ENCODE assay signal across 22 cellular contexts in genomic region chr6:158416841-158417759, GRCh38.
DNase-seq lines count a peak whose midpoint lies in the region; ATAC-seq and TF ChIP-seq lines count a peak whose summit lies in the region.
"Had no signal": no experiment of that assay in that cellular context is flagged by ENCODE, and none has a peak within 500 bp of the region (broad histone marks: within the 10 kb centered on the region; RNA-seq: fewer than 3 reads in every experiment).

No MANE protein-coding gene starts in this region.

- peak overlapping the region; percentile 93 for H3K27ac ChIP-seq in PC-3 (ENCODE audit: low read length)
- H3K27ac ChIP-seq in mesodermal cell (ENCODE audit: low read depth, low read length, severe bottlenecking), result peak overlapping the region; percentile 49
- H3K27ac ChIP-seq: A549, heart left ventricle had no signal

- H3K27me3 ChIP-seq in BJ (ENCODE audit: control insufficient read depth, insufficient read depth, low read length) (no peaks in the 10 kb centered on the region), PC-3 (ENCODE audit: low read length) (no peaks in the 10 kb centered on the region)
- H3K27me3 ChIP-seq: heart left ventricle had no signal

- H3K4me1 Mint-ChIP-seq in chondrocyte (ENCODE audit: low read depth), result peaks cover 28% of the 10 kb centered on the region

- no peaks in the 10 kb centered on the region for H3K9me3 ChIP-seq in PC-3 (ENCODE audit: low read length)
- H3K9me3 ChIP-seq in mesodermal cell (ENCODE audit: control insufficient read depth, low read length), result no peaks in the 10 kb centered on the region
- H3K9me3 ChIP-seq: A549 had no signal

- H3K9me2 ChIP-seq in PC-3 (replicated peaks; ENCODE audit: low read length), result no peaks in the 10 kb centered on the region

- H3K36me3 Mint-ChIP-seq in chondrocyte (ENCODE audit: low read depth), result peaks cover 3% of the 10 kb centered on the region

- BruUV-seq in PC-3 (replicated peaks; lab: Mats Ljungman, UMichigan), result no TSS peak

- no peaks in the 10 kb centered on the region for H4K20me1 ChIP-seq in PC-3 (ENCODE audit: low read length)

- no peaks in the 10 kb centered on the region for H3K27me3 Mint-ChIP-seq in chondrocyte (ENCODE audit: low read depth)
- H3K27me3 Mint-ChIP-seq: CD4-positive, alpha-beta T cell had no signal

- H3K4me3 Mint-ChIP-seq in chondrocyte (ENCODE audit: unreplicated experiment), result no peak overlapping the region
- H3K4me3 Mint-ChIP-seq: CD4-positive, alpha-beta T cell; neural crest cell had no signal

- H3K27ac Mint-ChIP-seq in chondrocyte (ENCODE audit: unreplicated experiment), result peak overlapping the region; percentile 53
- H3K27ac Mint-ChIP-seq: CD4-positive, alpha-beta T cell had no signal

- DNase-seq in BJ (ENCODE audit: low read depth) (peak; percentile 19), PC-3 (no peak), chondrocyte (ENCODE audit: low spot score) (no peak), Right ventricle myocardium superior (no peak)
- DNase-seq: activated effector memory CD4-positive, alpha-beta T cell treated with Interleukin-2 at 50 U/mL for 16 hours; CD4-positive, alpha-beta T cell; DMS79 treated with DMSO at 0.1 percent for 48 hours; heart left ventricle; mesendoderm; NCI-H1930; NCI-H446 treated with DMSO at 0.1 percent for 48 hours; retina; SHP77; stimulated activated naive CD4-positive, alpha-beta T cell; T-helper 2 cell; trophoblast cell had no signal

- peaks cover 2% of the 10 kb centered on the region for H3K9me3 Mint-ChIP-seq in chondrocyte (ENCODE audit: low read depth)
- H3K9me3 Mint-ChIP-seq: CD4-positive, alpha-beta T cell had no signal

- POLR2A ChIA-PET in BJ (lab: Charles Lee) (interaction anchor here (0.7 kb wide), 1 partner anchor 40 kb away, joined by 20 read pairs; no protein-coding TSS in a partner anchor), PC-3 (lab: Charles Lee; ENCODE audit: unreplicated experiment) (interaction anchor here (0.6 kb wide), 2 partner anchors 44 to 76 kb away, joined by 3 to 10 read pairs; no protein-coding TSS in a partner anchor)

- intact Hi-C loops in PC-3 (cut with micrococcal nuclease), result loop anchor here (5.0 kb wide), 1 partner anchor 175 kb away; no protein-coding TSS in a partner anchor
- intact Hi-C loops in Right ventricle myocardium superior (cut with DNase I), result no loop called here

- ATAC-seq in PC-3, result peak; percentile 64
- no peak for ATAC-seq in HG03565 (IDR thresholded peaks at IDR 0.05; ENCODE audit: unreplicated experiment)
- ATAC-seq in HG03108 (IDR thresholded peaks at IDR 0.05; ENCODE audit: unreplicated experiment), result no peak
- no peak for ATAC-seq in GM18867 (IDR thresholded peaks at IDR 0.05; ENCODE audit: unreplicated experiment)
- ATAC-seq in Right ventricle myocardium superior (ENCODE audit: poor library complexity), result no peak
- ATAC-seq: A549, heart left ventricle had no signal

- 96 to 100% methylated on average over 2 to 4 of the region's 4 CpGs for WGBS in mesodermal cell (ENCODE audit: insufficient coverage in 2 of 2), 2 experiments

- CTCF ChIA-PET in BJ (lab: Yijun Ruan, JAX), result interaction anchor here (0.9 to 1.4 kb wide), 5 partner anchors 9 to 196 kb away, joined by 3 to 4 read pairs (median 3); no protein-coding TSS in a partner anchor
- CTCF ChIA-PET in PC-3 (lab: Charles Lee), result no interaction called here

- 0 out of 2 replicates have a peak, but pooled peaks cover 6% of the 10 kb centered on the region for H3K79me2 ChIP-seq in PC-3 (ENCODE audit: low read length)

- peak overlapping the region; percentile 56 for H3K9ac ChIP-seq in PC-3 (ENCODE audit: low read length)

- TF ChIP-seq CTCF in BJ (IDR thresholded peaks at IDR 0.05; ENCODE audit: insufficient read depth, low read depth, low read length) (no peak), PC-3 (conservative IDR thresholded peaks at IDR 0.05; ENCODE audit: low read depth, low read length) (no peak), chondrocyte (IDR thresholded peaks at IDR 0.05) (no peak)

- H3K4me3 ChIP-seq in BJ (ENCODE audit: low read depth, low read length) (no peak overlapping the region), PC-3 (ENCODE audit: low read length) (peak overlapping the region; percentile 40), mesodermal cell (ENCODE audit: extremely low read depth, insufficient read depth, low read length, poor library complexity, severe bottlenecking) (no peak overlapping the region)
- H3K4me3 ChIP-seq: A549, heart left ventricle had no signal

- H2AFZ ChIP-seq in PC-3 (ENCODE audit: low read length), result no peak overlapping the region

- no peaks in the 10 kb centered on the region; the same call in 1 of the 2 replicates for H3K36me3 ChIP-seq in BJ (ENCODE audit: control insufficient read depth, insufficient read depth, low read length)
- H3K36me3 ChIP-seq in PC-3 (ENCODE audit: low read depth, low read length), result peaks cover 6% of the 10 kb centered on the region; the same call in 1 of the 2 replicates
- peaks cover 33% of the 10 kb centered on the region for H3K36me3 ChIP-seq in mesodermal cell (ENCODE audit: control insufficient read depth, insufficient read depth, low read length)

- H3K4me1 ChIP-seq in PC-3 (ENCODE audit: insufficient read depth, low read length) (peaks cover 33% of the 10 kb centered on the region), mesodermal cell (ENCODE audit: control insufficient read depth, insufficient read depth, low read length, poor library complexity, severe bottlenecking) (peaks cover under 1% of the 10 kb centered on the region)
- H3K4me1 ChIP-seq: A549 had no signal

- H3K4me2 ChIP-seq in PC-3 (ENCODE audit: low read length), result peak overlapping the region; percentile 75
- H3K4me2 ChIP-seq: A549 had no signal

- H3F3A ChIP-seq in PC-3 (ENCODE audit: low read length, unreplicated experiment), result peaks cover 6% of the 10 kb centered on the region
